In the genomic region with DNA sequence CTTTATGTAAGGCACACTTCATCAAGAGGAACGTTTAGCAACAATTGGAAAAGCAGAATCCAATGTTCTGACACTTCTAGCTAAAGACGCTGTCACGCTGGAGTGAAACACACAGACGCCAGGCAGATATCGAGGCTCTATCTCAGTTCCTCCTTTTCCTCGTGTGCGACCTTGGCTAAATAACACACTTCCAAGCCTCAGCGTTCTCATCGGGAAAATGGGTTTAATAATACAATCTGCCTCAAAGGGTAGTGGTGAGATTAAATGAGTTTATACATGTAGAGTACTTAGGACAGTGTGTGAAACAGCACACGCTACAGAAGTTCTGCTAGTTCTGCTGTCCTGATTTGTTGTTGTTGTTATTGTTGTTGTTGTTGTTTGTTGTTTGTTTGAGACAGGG, we compare ENCODE assay signal across 6 cellular contexts.
"Had no signal": no experiment of that assay in that cellular context is flagged by ENCODE, and none has a peak within 500 bp of the region (broad histone marks: within the 10 kb centered on the region; RNA-seq: fewer than 3 reads in every experiment).

No MANE protein-coding gene starts in this region.

- H3K27ac ChIP-seq: HL-60, KMS-11 had no signal

- DNase-seq: KBM-7, KG1 had no signal

- FAIRE-seq: HepG2, HTR-8/SVneo had no signal

- ATAC-seq: HepG2 had no signal

- H3K9ac ChIP-seq: KMS-11 had no signal
